In the genomic region with DNA sequence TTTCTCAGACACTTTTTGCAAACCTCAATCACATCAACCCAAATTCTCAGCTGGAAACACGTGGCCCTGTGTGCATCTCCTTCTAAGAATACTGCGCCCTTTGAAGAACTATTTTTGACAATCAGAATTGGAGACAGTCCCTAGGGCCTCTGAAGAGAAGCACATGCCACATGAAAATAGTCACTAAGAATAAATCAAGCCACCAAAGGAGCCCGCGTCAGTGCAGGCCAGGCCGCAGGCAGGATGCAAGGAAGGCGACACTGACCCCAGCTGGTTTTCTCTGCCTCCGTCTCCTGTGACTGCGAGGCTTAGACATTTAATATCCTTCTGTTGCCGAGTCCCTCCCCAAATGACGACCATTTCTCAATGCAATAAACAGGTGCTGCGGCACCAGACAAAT, we compare ENCODE assay signal across 2 cellular contexts.
TF ChIP-seq lines count a peak whose summit lies in the region.

No MANE protein-coding gene starts in this region.

TF ChIP-seq in liver, 16 proteins besides CTCF, POLR2A, EP300 and RAD21 (continued from another document):
- TF ChIP-seq YY1 (IDR thresholded peaks at IDR 0.05) (no peak), FOXA1 (IDR thresholded peaks at IDR 0.05) (no peak), GABPA (IDR thresholded peaks at IDR 0.05 in 1 of 2, conservative IDR thresholded peaks at IDR 0.05 in 1 of 2) (no peak), FOXA2 (IDR thresholded peaks at IDR 0.05) (no peak), TAF1 (conservative IDR thresholded peaks at IDR 0.05) (no peak), NR2F2 (IDR thresholded peaks at IDR 0.05) (no peak), REST (IDR thresholded peaks at IDR 0.05) (no peak), HNF4A (conservative IDR thresholded peaks at IDR 0.05) (no peak), EGR1 (IDR thresholded peaks at IDR 0.05; ENCODE audit: low read depth in 2 of 2) (no peak), RXRA (IDR thresholded peaks at IDR 0.05) (no peak), SP1 (IDR thresholded peaks at IDR 0.05) (no peak), MAX (IDR thresholded peaks at IDR 0.05) (no peak), JUND (IDR thresholded peaks at IDR 0.05) (no peak)
- TF ChIP-seq, protein P1, sequence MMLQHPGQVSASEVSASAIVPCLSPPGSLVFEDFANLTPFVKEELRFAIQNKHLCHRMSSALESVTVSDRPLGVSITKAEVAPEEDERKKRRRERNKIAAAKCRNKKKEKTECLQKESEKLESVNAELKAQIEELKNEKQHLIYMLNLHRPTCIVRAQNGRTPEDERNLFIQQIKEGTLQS (IDR thresholded peaks at IDR 0.05), result no peak
- TF ChIP-seq, protein P2, sequence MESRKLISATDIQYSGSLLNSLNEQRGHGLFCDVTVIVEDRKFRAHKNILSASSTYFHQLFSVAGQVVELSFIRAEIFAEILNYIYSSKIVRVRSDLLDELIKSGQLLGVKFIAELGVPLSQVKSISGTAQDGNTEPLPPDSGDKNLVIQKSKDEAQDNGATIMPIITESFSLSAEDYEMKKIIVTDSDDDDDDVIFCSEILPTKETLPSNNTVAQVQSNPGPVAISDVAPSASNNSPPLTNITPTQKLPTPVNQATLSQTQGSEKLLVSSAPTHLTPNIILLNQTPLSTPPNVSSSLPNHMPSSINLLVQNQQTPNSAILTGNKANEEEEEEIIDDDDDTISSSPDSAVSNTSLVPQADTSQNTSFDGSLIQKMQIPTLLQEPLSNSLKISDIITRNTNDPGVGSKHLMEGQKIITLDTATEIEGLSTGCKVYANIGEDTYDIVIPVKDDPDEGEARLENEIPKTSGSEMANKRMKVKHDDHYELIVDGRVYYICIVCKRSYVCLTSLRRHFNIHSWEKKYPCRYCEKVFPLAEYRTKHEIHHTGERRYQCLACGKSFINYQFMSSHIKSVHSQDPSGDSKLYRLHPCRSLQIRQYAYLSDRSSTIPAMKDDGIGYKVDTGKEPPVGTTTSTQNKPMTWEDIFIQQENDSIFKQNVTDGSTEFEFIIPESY (IDR thresholded peaks at IDR 0.05), result no peak

TF ChIP-seq in HepG2, 621 proteins besides CTCF, POLR2A, EP300 and RAD21:
- TF ChIP-seq KDM6A (CRISPR knock-in tag; IDR thresholded peaks at IDR 0.05; ENCODE audit: low read depth) (no peak), ZNF343 (CRISPR knock-in tag; IDR thresholded peaks at IDR 0.05) (no peak), FOXM1 (CRISPR knock-in tag; IDR thresholded peaks at IDR 0.05) (no peak), EED (CRISPR knock-in tag; IDR thresholded peaks at IDR 0.05) (no peak), ZNF660 (CRISPR knock-in tag; IDR thresholded peaks at IDR 0.05; ENCODE audit: borderline replicate concordance, low read depth) (no peak), GLMP (CRISPR knock-in tag; IDR thresholded peaks at IDR 0.05; ENCODE audit: borderline replicate concordance) (no peak), KAT8 (CRISPR knock-in tag; IDR thresholded peaks at IDR 0.05) (no peak), ZFP36L2 (CRISPR knock-in tag; IDR thresholded peaks at IDR 0.05) (no peak), ZNF775 (CRISPR knock-in tag; IDR thresholded peaks at IDR 0.05; ENCODE audit: borderline replicate concordance) (no peak)
- TF ChIP-seq, protein P3, sequence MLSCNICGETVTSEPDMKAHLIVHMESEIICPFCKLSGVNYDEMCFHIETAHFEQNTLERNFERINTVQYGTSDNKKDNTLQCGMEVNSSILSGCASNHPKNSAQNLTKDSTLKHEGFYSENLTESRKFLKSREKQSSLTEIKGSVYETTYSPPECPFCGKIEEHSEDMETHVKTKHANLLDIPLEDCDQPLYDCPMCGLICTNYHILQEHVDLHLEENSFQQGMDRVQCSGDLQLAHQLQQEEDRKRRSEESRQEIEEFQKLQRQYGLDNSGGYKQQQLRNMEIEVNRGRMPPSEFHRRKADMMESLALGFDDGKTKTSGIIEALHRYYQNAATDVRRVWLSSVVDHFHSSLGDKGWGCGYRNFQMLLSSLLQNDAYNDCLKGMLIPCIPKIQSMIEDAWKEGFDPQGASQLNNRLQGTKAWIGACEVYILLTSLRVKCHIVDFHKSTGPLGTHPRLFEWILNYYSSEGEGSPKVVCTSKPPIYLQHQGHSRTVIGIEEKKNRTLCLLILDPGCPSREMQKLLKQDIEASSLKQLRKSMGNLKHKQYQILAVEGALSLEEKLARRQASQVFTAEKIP (CRISPR knock-in tag; IDR thresholded peaks at IDR 0.05; ENCODE audit: borderline replicate concordance), result no peak
